Comparison of ENCODE assay signal across 25 cellular contexts in genomic region chr15:66102563-66103292, GRCh38.
"Had no signal": no experiment of that assay in that cellular context is flagged by ENCODE, and none has a peak within 500 bp of the region (broad histone marks: within the 10 kb centered on the region; RNA-seq: fewer than 3 reads in every experiment).

No MANE protein-coding gene starts in this region.

- H3K27me3 ChIP-seq: gastrocnemius medialis, right lobe of liver, vagina had no signal

- DNase-seq: activated CD4-positive, alpha-beta T cell treated with anti-CD3 and anti-CD28 coated beads for 36 hours; activated CD4-positive, CD25-positive, alpha-beta regulatory T cell; activated CD8-positive, alpha-beta memory T cell treated with anti-CD3 and anti-CD28 coated beads, Interleukin-2, amount 10 ng/mL, durations not matched to agents 7 days and 5 days; activated CD8-positive, alpha-beta T cell treated with anti-CD3 and anti-CD28 coated beads, Interleukin-2, amount 10 ng/mL, durations not matched to agents 7 days and 5 days; activated naive CD4-positive, alpha-beta T cell; activated T-cell treated with anti-CD3 and anti-CD28 coated beads, Interleukin-2, amount 50 U/mL, for 72 hours; effector memory CD8-positive, alpha-beta T cell; erythroblast; gastrocnemius medialis; kidney glomerular epithelial cell; mucosa of descending colon; stimulated activated CD4-positive, alpha-beta T cell treated with anti-CD3 and anti-CD28 coated beads, Interleukin-12 subunit alpha, Interleukin-12 subunit beta, amount 100 ng/mL, for 4 hours; stimulated activated CD4-positive, alpha-beta T cell treated with anti-CD3 and anti-CD28 coated beads, Interleukin-4, amount 100 ng/mL, for 1 hour; T-cell; trophoblast cell had no signal

- H3K36me3 Mint-ChIP-seq: activated CD8-positive, alpha-beta memory T cell treated with anti-CD3 and anti-CD28 coated beads, Interleukin-2, amount 10 ng/mL, durations not matched to agents 7 days and 5 days; activated naive CD4-positive, alpha-beta T cell treated with anti-CD3 and anti-CD28 coated beads, Interleukin-2, amount 50 U/mL, for 72 hours; natural killer cell treated with Interleukin-12 subunit alpha and Interleukin-12 subunit beta and Interleukin-15 and Interleukin-18, amount 100 ng/mL, for 72 hours; T-cell had no signal

- H3K36me3 ChIP-seq: gastrocnemius medialis, left lung, right lobe of liver, thoracic aorta, vagina had no signal

- H3K27ac ChIP-seq: coronary artery, dorsolateral prefrontal cortex, gastrocnemius medialis, left lung, right lobe of liver, skin epidermis, thoracic aorta, vagina had no signal

- H3K27ac Mint-ChIP-seq: activated CD4-positive, alpha-beta T cell treated with anti-CD3 and anti-CD28 coated beads for 36 hours; activated CD8-positive, alpha-beta memory T cell treated with anti-CD3 and anti-CD28 coated beads, Interleukin-2, amount 10 ng/mL, durations not matched to agents 7 days and 5 days; activated CD8-positive, alpha-beta T cell treated with anti-CD3 and anti-CD28 coated beads, Interleukin-2, amount 10 ng/mL, durations not matched to agents 7 days and 5 days; activated naive CD4-positive, alpha-beta T cell treated with anti-CD3 and anti-CD28 coated beads, Interleukin-2, amount 50 U/mL, for 72 hours; activated T-cell treated with anti-CD3 and anti-CD28 coated beads, Interleukin-2, amount 50 U/mL, for 72 hours; effector memory CD8-positive, alpha-beta T cell; natural killer cell treated with Interleukin-12 subunit alpha and Interleukin-12 subunit beta and Interleukin-15 and Interleukin-18, amount 100 ng/mL, for 72 hours; stimulated activated naive CD8-positive, alpha-beta T cell treated with anti-CD3 and anti-CD28 coated beads, Interleukin-15, Interleukin-2, amounts not matched to agents 100 ng/mL and 50 ng/mL, for 24 hours; T-cell had no signal

- H3K9me3 Mint-ChIP-seq: activated naive CD4-positive, alpha-beta T cell treated with anti-CD3 and anti-CD28 coated beads, Interleukin-2, amount 50 U/mL, for 72 hours; activated T-cell treated with anti-CD3 and anti-CD28 coated beads, Interleukin-2, amount 50 U/mL, for 72 hours; effector memory CD8-positive, alpha-beta T cell; natural killer cell treated with Interleukin-12 subunit alpha and Interleukin-12 subunit beta and Interleukin-15 and Interleukin-18, amount 100 ng/mL, for 72 hours; stimulated activated naive CD8-positive, alpha-beta T cell treated with anti-CD3 and anti-CD28 coated beads, Interleukin-15, Interleukin-2, amounts not matched to agents 100 ng/mL and 50 ng/mL, for 24 hours; T-cell had no signal

- H3K4me1 Mint-ChIP-seq: activated CD8-positive, alpha-beta memory T cell treated with anti-CD3 and anti-CD28 coated beads, Interleukin-2, amount 10 ng/mL, durations not matched to agents 7 days and 5 days; T-cell had no signal

- H3K4me1 ChIP-seq: left lung, right lobe of liver, vagina had no signal

- H3K4me3 Mint-ChIP-seq: activated CD4-positive, alpha-beta T cell treated with anti-CD3 and anti-CD28 coated beads for 36 hours; activated CD8-positive, alpha-beta memory T cell treated with anti-CD3 and anti-CD28 coated beads, Interleukin-2, amount 10 ng/mL, durations not matched to agents 7 days and 5 days; activated CD8-positive, alpha-beta T cell treated with anti-CD3 and anti-CD28 coated beads, Interleukin-2, amount 10 ng/mL, durations not matched to agents 7 days and 5 days; activated T-cell treated with anti-CD3 and anti-CD28 coated beads, Interleukin-2, amount 50 U/mL, for 72 hours; effector memory CD8-positive, alpha-beta T cell; natural killer cell treated with Interleukin-12 subunit alpha and Interleukin-12 subunit beta and Interleukin-15 and Interleukin-18, amount 100 ng/mL, for 72 hours; stimulated activated naive CD8-positive, alpha-beta T cell treated with anti-CD3 and anti-CD28 coated beads, Interleukin-15, Interleukin-2, amounts not matched to agents 100 ng/mL and 50 ng/mL, for 24 hours; T-cell had no signal

- H3K9me3 ChIP-seq: gastrocnemius medialis, left lung, mucosa of descending colon, right lobe of liver, thoracic aorta, vagina had no signal

- H3K4me3 ChIP-seq: coronary artery, dorsolateral prefrontal cortex, gastrocnemius medialis, left lung, mucosa of descending colon, right lobe of liver, skin epidermis, thoracic aorta, vagina had no signal
